Comparison of ENCODE assay signal across 8 cellular contexts in the genomic region with DNA sequence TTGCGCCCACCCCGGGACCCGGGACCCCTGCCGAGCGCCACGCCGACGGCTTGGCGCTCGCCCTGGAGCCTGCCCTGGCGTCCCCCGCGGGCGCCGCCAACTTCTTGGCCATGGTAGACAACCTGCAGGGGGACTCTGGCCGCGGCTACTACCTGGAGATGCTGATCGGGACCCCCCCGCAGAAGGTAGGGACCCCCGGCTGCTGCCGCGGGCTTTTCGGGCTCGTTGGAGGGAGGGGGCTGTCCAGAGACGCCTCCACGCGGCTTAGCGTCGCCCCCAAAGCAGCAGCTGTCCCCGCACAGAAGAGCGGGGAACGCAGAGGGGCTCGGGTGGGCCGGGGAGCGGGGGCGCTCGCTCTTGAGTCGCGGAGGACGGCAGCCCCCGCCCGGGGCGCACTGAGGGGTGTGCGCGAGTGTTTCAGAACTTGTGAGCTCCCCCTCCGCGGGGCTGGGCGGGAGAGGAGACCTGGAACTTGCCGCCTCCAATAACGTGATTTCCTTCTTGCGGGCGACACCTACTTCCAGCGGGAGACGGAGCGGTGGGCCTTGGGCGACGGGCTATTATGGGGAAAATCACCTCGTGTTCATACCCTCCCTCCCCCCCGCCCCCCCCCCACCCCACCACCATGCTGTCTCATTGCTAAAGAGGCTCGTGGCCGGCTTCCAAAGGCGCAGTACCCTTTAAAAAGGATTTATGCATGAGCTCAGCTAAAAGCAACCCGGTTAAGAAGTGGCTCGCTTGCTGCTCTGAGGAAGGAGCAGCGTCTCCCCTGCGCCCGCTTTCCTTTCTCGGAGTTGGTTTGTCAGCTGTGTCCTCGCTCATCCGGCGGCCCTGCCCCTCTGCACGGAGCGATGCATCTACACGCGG. TPM values are rescaled to one million over a fixed set of nuclear protein-coding genes. Genes with fewer than 3 reads are reported as not detected.
DNase-seq lines count a peak whose midpoint lies in the region; ATAC-seq and TF ChIP-seq lines count a peak whose summit lies in the region.

No MANE protein-coding gene starts in this region.

- peaks cover 8% of the 10 kb centered on the region for H3K4me1 ChIP-seq in adipocyte (ENCODE audit: control insufficient read depth, insufficient read depth, low read length)
- no peaks in the 10 kb centered on the region for H3K4me1 ChIP-seq in parathyroid adenoma

- no peak overlapping the region for H3K27ac ChIP-seq in parathyroid adenoma

- H3K36me3 ChIP-seq in adipocyte (ENCODE audit: control insufficient read depth, insufficient read depth, low read length, severe bottlenecking) (no peaks in the 10 kb centered on the region), parathyroid adenoma (ENCODE audit: control insufficient read depth, insufficient read depth, low read length) (no peaks in the 10 kb centered on the region)

- TF ChIP-seq CTCF in parathyroid adenoma (IDR thresholded peaks at IDR 0.05), result no peak

- peak overlapping the region; percentile 75 for H3K9ac ChIP-seq in adipocyte (ENCODE audit: low read length)
- no peak overlapping the region for H3K9ac ChIP-seq in parathyroid adenoma

- H2AFZ ChIP-seq in parathyroid adenoma, result peak overlapping the region; percentile 75

- H3K4me2 ChIP-seq in parathyroid adenoma (ENCODE audit: low read length), result peak overlapping the region; percentile 88

- intact Hi-C loops in left ventricle myocardium superior (cut with micrococcal nuclease), result no loop called here

- H3K4me3 ChIP-seq in adipocyte (ENCODE audit: low read length), result peak overlapping the region; percentile 83
- peak overlapping the region; percentile 50 for H3K4me3 ChIP-seq in parathyroid adenoma (ENCODE audit: low read depth, low read length)

- DNase-seq in EL (peak; percentile 70), NCI-H1092 treated with DMSO at 0.1 percent for 48 hours (lab: John Stamatoyannopoulos, UW) (peak; percentile 45), adipocyte (ENCODE audit: low read depth) (peak; percentile 79), left ventricle myocardium superior (peak; percentile 72), middle frontal gyrus (ENCODE audit: extremely low spot score, low spot score) (no peak), T-helper 9 cell (no peak), NK-92 (lab: John Stamatoyannopoulos, UW; ENCODE audit: unreplicated experiment) (no peak)

- peak; percentile 39 for ATAC-seq in left ventricle myocardium superior

- no peaks in the 10 kb centered on the region for H3K9me3 ChIP-seq in adipocyte (ENCODE audit: control insufficient read depth, low read length)
- no peaks in the 10 kb centered on the region for H3K9me3 ChIP-seq in parathyroid adenoma (ENCODE audit: control insufficient read depth, low read length)

- no peaks in the 10 kb centered on the region for H3K79me2 ChIP-seq in parathyroid adenoma

- H3K27me3 ChIP-seq in adipocyte (replicated peaks; ENCODE audit: control insufficient read depth, insufficient read depth, low read length) (no peaks in the 10 kb centered on the region), parathyroid adenoma (ENCODE audit: control insufficient read depth, insufficient read depth, low read length) (no peaks in the 10 kb centered on the region)

RNA-seq across cellular contexts. Expression of a gene that starts 0.7 kb away (rescaled TPM):
- 12.7 TPM for total RNA-seq in left ventricle myocardium superior

Comparison
In these comparisons a context has a peak if more than half of its experiments do, and no peak if none do; other contexts are left out.
1. DNase-seq: peak in EL (single experiment), NCI-H1092 treated with DMSO at 0.1 percent for 48 hours (single experiment), adipocyte (single experiment) and left ventricle myocardium superior (single experiment); none in middle frontal gyrus (single experiment), T-helper 9 cell (single experiment) and NK-92 (single experiment).